Comparison of ENCODE assay signal across 15 cellular contexts in the genomic region with DNA sequence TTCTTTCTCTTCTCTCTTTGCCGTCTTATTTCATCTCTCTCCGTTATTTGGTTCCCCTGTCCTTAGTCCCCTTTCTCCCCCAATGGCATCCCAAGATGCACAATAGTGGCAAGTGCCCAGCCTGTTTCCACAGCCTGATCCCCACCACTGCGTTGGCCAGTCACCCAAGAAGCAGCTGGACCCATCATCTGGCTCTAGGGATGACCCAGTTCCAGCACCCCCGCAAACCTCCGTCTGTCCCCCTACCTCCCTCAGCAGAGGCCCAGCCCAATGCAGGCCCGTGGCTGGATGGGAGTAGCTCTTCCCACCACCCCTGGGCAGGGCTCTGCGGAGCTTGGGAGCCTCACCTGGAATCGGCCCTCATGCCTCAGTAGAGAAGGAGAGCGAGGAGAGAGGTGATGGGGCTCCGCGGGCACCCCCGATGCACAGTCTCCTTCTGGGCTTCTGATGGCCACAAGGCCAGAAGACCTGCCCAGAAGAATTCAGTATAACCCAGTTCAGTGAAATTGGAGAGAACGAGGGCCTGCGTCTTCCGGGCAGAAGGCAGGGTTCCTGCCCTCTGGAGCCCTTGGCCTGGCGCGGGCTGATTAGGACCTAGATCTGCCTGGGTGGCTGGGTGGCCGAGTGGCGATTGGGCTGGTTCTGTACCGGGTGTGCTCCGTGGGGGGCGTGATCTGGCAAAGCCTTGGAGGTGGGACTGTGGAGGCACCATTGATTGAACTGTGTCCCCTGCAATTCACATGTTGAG. TPM values are rescaled to one million over a fixed set of nuclear protein-coding genes. Genes with fewer than 3 reads are reported as not detected.
A peak's percentile ranks its signal among the peaks of the same experiment; 100 is the strongest.
DNase-seq lines count a peak whose midpoint lies in the region; ATAC-seq, FAIRE-seq and TF ChIP-seq lines count a peak whose summit lies in the region.
"Had no signal": no experiment of that assay in that cellular context is flagged by ENCODE, and none has a peak within 500 bp of the region (broad histone marks: within the 10 kb centered on the region; RNA-seq: fewer than 3 reads in every experiment).

No MANE protein-coding gene starts in this region.

- no peaks in the 10 kb centered on the region for H3K79me2 ChIP-seq in hepatocyte

- dilution Hi-C loops in IMR-90 (cut with HindIII; ENCODE audit: low sequenced_read_pairs, unreplicated experiment), result no loop called here

- in situ Hi-C loops in IMR-90 (cut with MboI; ENCODE audit: low sequenced_read_pairs), result no loop called here

- no peak overlapping the region for H3K14ac ChIP-seq in IMR-90 (replicated peaks; ENCODE audit: low read depth, low read length)

- POLR2A ChIA-PET in IMR-90 (lab: Charles Lee; ENCODE audit: unreplicated experiment), result no interaction called here

- no peak for ATAC-seq in IMR-90 (ENCODE audit: low read depth)

- H2AK9ac ChIP-seq in IMR-90 (replicated peaks; ENCODE audit: low read depth, low read length, poor library complexity), result peak overlapping the region; percentile 28

- no peak overlapping the region for H3K56ac ChIP-seq in IMR-90 (ENCODE audit: extremely low read depth, insufficient read depth, low read length)

- H3K4me2 ChIP-seq in IMR-90 (ENCODE audit: low read depth, low read length) (no peak overlapping the region), hepatocyte (no peak overlapping the region)

- no TSS peak for BruUV-seq in IMR-90 (replicated peaks; lab: Mats Ljungman, UMichigan)

- TF ChIP-seq POLR2A in IMR-90 (IDR thresholded peaks at IDR 0.05; ENCODE audit: low read depth, low read length) (no peak), spleen (IDR thresholded peaks at IDR 0.05) (no peak), H54 (IDR thresholded peaks at IDR 0.05; ENCODE audit: low read depth, low read length) (no peak)

- CTCF ChIA-PET in IMR-90 (lab: Yijun Ruan, JAX), result no interaction called here

- H3K9me3 ChIP-seq in IMR-90 (ENCODE audit: control insufficient read depth, insufficient read depth, low read length), result no peaks in the 10 kb centered on the region
- no peaks in the 10 kb centered on the region for H3K9me3 ChIP-seq in hepatocyte (ENCODE audit: low read depth)
- no peaks in the 10 kb centered on the region for H3K9me3 ChIP-seq in spleen

- H3K79me1 ChIP-seq in IMR-90 (ENCODE audit: low read depth in 1 of 2, low read length in 2 of 2), result no peaks in the 10 kb centered on the region

- H4K20me1 ChIP-seq in IMR-90 (ENCODE audit: insufficient read depth, low read length) (no peaks in the 10 kb centered on the region), hepatocyte (ENCODE audit: insufficient read depth, poor library complexity, severe bottlenecking) (no peaks in the 10 kb centered on the region)

- H2BK5ac ChIP-seq in IMR-90 (ENCODE audit: low read depth, low read length, poor library complexity, severe bottlenecking), result no peak overlapping the region

- H2BK120ac ChIP-seq in IMR-90 (ENCODE audit: low read depth, low read length), result no peak overlapping the region

- FAIRE-seq in HTR-8/SVneo (lab: Jason Lieb, UNC) (no peak), H54 (lab: Jason Lieb, UNC) (no peak)
- FAIRE-seq: A204.1, GM12891 had no signal

- no peak for TF ChIP-seq CTCF in IMR-90 (conservative IDR thresholded peaks at IDR 0.05; ENCODE audit: low read depth, low read length)
- no peak for TF ChIP-seq CTCF in hepatocyte (IDR thresholded peaks at IDR 0.05; ENCODE audit: poor library complexity)
- no peak for TF ChIP-seq CTCF in spleen (IDR thresholded peaks at IDR 0.05 in 8 of 11, conservative IDR thresholded peaks at IDR 0.05 in 3 of 11)

- no peak overlapping the region for H3K4ac ChIP-seq in IMR-90 (ENCODE audit: low read depth, low read length)

- H4K8ac ChIP-seq in IMR-90 (ENCODE audit: low read depth in 2 of 2, low read length in 2 of 2), result no peak overlapping the region

- H3K4me1 ChIP-seq in IMR-90 (ENCODE audit: control insufficient read depth, insufficient read depth, low read length), result peaks cover 10% of the 10 kb centered on the region
- H3K4me1 ChIP-seq in hepatocyte (ENCODE audit: insufficient read depth), result peaks cover 12% of the 10 kb centered on the region
- H3K4me1 ChIP-seq in spleen, result no peaks in the 10 kb centered on the region

- no peak overlapping the region for H2AK5ac ChIP-seq in IMR-90 (ENCODE audit: low read depth, low read length)

- H3K9ac ChIP-seq in IMR-90 (ENCODE audit: low read depth, low read length), result no peak overlapping the region
- H3K9ac ChIP-seq: GM23248 had no signal

- H3K9me1 ChIP-seq in IMR-90 (ENCODE audit: insufficient read depth, low read length), result no peaks in the 10 kb centered on the region

- no peak overlapping the region for H4K91ac ChIP-seq in IMR-90 (ENCODE audit: insufficient read depth, low read depth, low read length)

- no peak overlapping the region for H4K5ac ChIP-seq in IMR-90 (ENCODE audit: low read depth, low read length)

- H3K27me3 ChIP-seq in IMR-90 (ENCODE audit: control insufficient read depth, insufficient read depth, low read length) (no peaks in the 10 kb centered on the region), hepatocyte (no peaks in the 10 kb centered on the region), spleen (replicated peaks in 1 of 7) (no peaks in the 10 kb centered on the region)

- H3K4me3 ChIP-seq in IMR-90 (ENCODE audit: insufficient read depth, low read depth, low read length), result no peak overlapping the region
- H3K4me3 ChIP-seq in hepatocyte, result no peak overlapping the region
- H3K4me3 ChIP-seq in spleen, result no peak overlapping the region
- H3K4me3 ChIP-seq: GM23248 had no signal

- H3K36me3 ChIP-seq in IMR-90 (ENCODE audit: control insufficient read depth, insufficient read depth, low read length) (no peaks in the 10 kb centered on the region), hepatocyte (replicated peaks; ENCODE audit: insufficient read depth, low read depth) (no peaks in the 10 kb centered on the region), spleen (peaks cover 0 to 34% (median 0%) of the 10 kb centered on the region in 6 donors)

- H3K23ac ChIP-seq in IMR-90 (ENCODE audit: low read depth, low read length), result no peak overlapping the region

- H2BK15ac ChIP-seq in IMR-90 (ENCODE audit: low read depth, low read length), result no peak overlapping the region

- no peak overlapping the region for H3K18ac ChIP-seq in IMR-90 (ENCODE audit: low read depth, low read length)

- H2BK20ac ChIP-seq in IMR-90 (ENCODE audit: low read depth, low read length), result no peak overlapping the region

- H3K27ac ChIP-seq in IMR-90 (ENCODE audit: insufficient read depth, low read length) (no peak overlapping the region), hepatocyte (no peak overlapping the region), spleen (no peak overlapping the region)
- H3K27ac ChIP-seq: GM23248 had no signal

- intact Hi-C loops in IMR-90 (cut with micrococcal nuclease), result no loop called here
- intact Hi-C loops in spleen (cut with DNase I; ENCODE audit: low total_unique reads), result no loop called here

- H2AFZ ChIP-seq in IMR-90 (replicated peaks; ENCODE audit: low read length, poor library complexity), result no peak overlapping the region
- no peak overlapping the region for H2AFZ ChIP-seq in hepatocyte
- H2AFZ ChIP-seq: GM23248 had no signal

- WGBS in IMR-90 (ENCODE audit: extremely low coverage in 2 of 2, insufficient read length in 1 of 2), 2 experiments, result 100% methylated on average over 3 of the region's 22 CpGs; no CpG with 5 or more reads in 1 of the 2 experiments
- WGBS in hepatocyte (ENCODE audit: low lambda C conversion rate, missing lambda C conversion rate), result 96% methylated on average over 21 of the region's 22 CpGs
- 96 to 97% (median 96%) methylated on average over 21 to 22 of the region's 22 CpGs for WGBS in spleen, 5 donors

- no peak for TF ChIP-seq RAD21 in IMR-90 (IDR thresholded peaks at IDR 0.05; ENCODE audit: low read length)

- H3K9me2 ChIP-seq in hepatocyte (replicated peaks; ENCODE audit: insufficient read depth), result no peaks in the 10 kb centered on the region

- DNase-seq in D341Med (ENCODE audit: low spot score) (peak; percentile 12), IMR-90 (no peak), hepatocyte (ENCODE audit: low spot score) (peak; percentile 3), spleen (peak; percentile 49), HTR-8/SVneo (ENCODE audit: insufficient read length, low spot score) (no peak), islet precursor cell (no peak), H54 (ENCODE audit: insufficient read length, low spot score) (no peak)
- DNase-seq: C1 segment of cervical spinal cord; Calu3; CD4-positive, alpha-beta T cell; DMS79; GM23248; H9 had no signal

TF ChIP-seq in IMR-90, 13 proteins besides CTCF, POLR2A, EP300 and RAD21 (continues in another document):
- TF ChIP-seq RCOR1 (IDR thresholded peaks at IDR 0.05; ENCODE audit: insufficient replicate concordance, low read length) (no peak), CHD1 (IDR thresholded peaks at IDR 0.05; ENCODE audit: low read depth, low read length) (no peak), MAZ (IDR thresholded peaks at IDR 0.05; ENCODE audit: borderline replicate concordance, low read depth, low read length) (no peak), RFX5 (IDR thresholded peaks at IDR 0.05; ENCODE audit: low read depth, low read length) (no peak), MAFK (IDR thresholded peaks at IDR 0.05; ENCODE audit: low read depth, low read length) (no peak), SMC3 (IDR thresholded peaks at IDR 0.05; ENCODE audit: low read depth, low read length) (no peak), MXI1 (IDR thresholded peaks at IDR 0.05; ENCODE audit: borderline replicate concordance, low read depth, low read length) (no peak)
- TF ChIP-seq, protein P1, sequence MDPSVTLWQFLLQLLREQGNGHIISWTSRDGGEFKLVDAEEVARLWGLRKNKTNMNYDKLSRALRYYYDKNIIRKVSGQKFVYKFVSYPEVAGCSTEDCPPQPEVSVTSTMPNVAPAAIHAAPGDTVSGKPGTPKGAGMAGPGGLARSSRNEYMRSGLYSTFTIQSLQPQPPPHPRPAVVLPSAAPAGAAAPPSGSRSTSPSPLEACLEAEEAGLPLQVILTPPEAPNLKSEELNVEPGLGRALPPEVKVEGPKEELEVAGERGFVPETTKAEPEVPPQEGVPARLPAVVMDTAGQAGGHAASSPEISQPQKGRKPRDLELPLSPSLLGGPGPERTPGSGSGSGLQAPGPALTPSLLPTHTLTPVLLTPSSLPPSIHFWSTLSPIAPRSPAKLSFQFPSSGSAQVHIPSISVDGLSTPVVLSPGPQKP (IDR thresholded peaks at IDR 0.05; ENCODE audit: borderline replicate concordance, low read depth, low read length), result no peak

RNA-seq across cellular contexts. Expression of a gene that starts 50.9 kb away (rescaled TPM):
- total RNA-seq in IMR-90 (2012; rRNA removed), result 53.6 and 75.5 TPM in 2 replicates
- polyA plus RNA-seq in IMR-90 (2012; rRNA removed), result 68.5 and 112 TPM in 2 replicates
- polyA plus RNA-seq in IMR-90 (2012; cell fraction: cytosol; rRNA removed), result 34.6 and 66.1 TPM in 2 replicates
- 18.3 and 62.2 TPM in 2 replicates for polyA plus RNA-seq in IMR-90 (2012; cell fraction: nucleus; rRNA removed; ENCODE audit: low replicate concordance)
- total RNA-seq in hepatocyte, result 15.2 and 20.0 TPM in 2 replicates
- polyA plus RNA-seq in hepatocyte, result 40.9 and 49.7 TPM in 2 replicates
- total RNA-seq in spleen, result 10 to 100 TPM in 5 of 7 donors, 1 to 10 TPM in 2; 6.3 to 39.2 (median 14.3) TPM
- 10 to 100 TPM in 2 of 3 donors, 1 to 10 TPM in 1; 2.3 to 15.6 (median 12.4) TPM for polyA plus RNA-seq in spleen

Comparison
In these comparisons a context has a peak if more than half of its experiments do, and no peak if none do; other contexts are left out.
1. DNase-seq: peak in D341Med (single experiment), hepatocyte (single experiment) and spleen (single experiment); none in IMR-90 (single experiment), HTR-8/SVneo (single experiment), islet precursor cell (single experiment) and H54 (single experiment).